In genomic region chr20:50776122-50776795, GRCh38 we compare ENCODE assay signal across 28 cellular contexts. TPM values are rescaled to one million over a fixed set of nuclear protein-coding genes. Genes with fewer than 3 reads are reported as not detected.
DNase-seq lines count a peak whose midpoint lies in the region; ATAC-seq, FAIRE-seq and TF ChIP-seq lines count a peak whose summit lies in the region.
"Had no signal": no experiment of that assay in that cellular context is flagged by ENCODE, and none has a peak within 500 bp of the region (broad histone marks: within the 10 kb centered on the region; RNA-seq: fewer than 3 reads in every experiment).

No MANE protein-coding gene starts in this region.

- H3K9me3 ChIP-seq in GM12878 (replicated peaks; ENCODE audit: control insufficient read depth, insufficient read depth, low read length), result no peaks in the 10 kb centered on the region
- H3K9me3 ChIP-seq in psoas muscle, result no peaks in the 10 kb centered on the region
- H3K9me3 ChIP-seq: lower lobe of right lung, pancreas, right atrium auricular region, SJCRH30 had no signal

- WGBS in GM12878 (ENCODE audit: insufficient coverage, insufficient replicate concordance, low lambda C conversion rate, missing lambda C conversion rate), result 39% methylated on average over 8 of the region's 8 CpGs
- 56 to 69% (median 64%) methylated on average over 8 of the region's 8 CpGs for WGBS in psoas muscle, 3 donors

- BruUV-seq in GM12878 (replicated peaks; lab: Mats Ljungman, UMichigan), result no TSS peak

- no peak overlapping the region for H3K27ac ChIP-seq in GM12878 (ENCODE audit: control insufficient read depth, insufficient read depth)
- no peak overlapping the region for H3K27ac ChIP-seq in psoas muscle
- H3K27ac ChIP-seq: KMS-11, lower lobe of right lung, pancreas, right atrium auricular region, SJCRH30 had no signal

- TF ChIP-seq RAD21 in GM12878 (IDR thresholded peaks at IDR 0.05; ENCODE audit: insufficient read depth, low read depth, low read length), result no peak

- TF ChIP-seq POLR2A in GM12878 (IDR thresholded peaks at IDR 0.05; ENCODE audit: low read depth, low read length), result no peak

- peak; percentile 13 for DNase-seq in NCI-H82 (lab: John Stamatoyannopoulos, UW)
- DNase-seq in NCI-H82 treated with DMSO at 0.1 percent for 48 hours (lab: John Stamatoyannopoulos, UW; ENCODE audit: unreplicated experiment), result no peak
- no peak for DNase-seq in GM12878 (ENCODE audit: low read depth, low spot score)
- peak; percentile 16 for DNase-seq in mesenteric fat pad (ENCODE audit: low spot score)
- DNase-seq in activated CD4-positive, alpha-beta memory T cell treated with anti-CD3 and anti-CD28 coated beads, Interleukin-2, amount 10 ng/mL, durations not matched to agents 7 days and 5 days, result no peak
- no peak for DNase-seq in psoas muscle
- DNase-seq: 8988T; activated CD4-positive, alpha-beta T cell treated with anti-CD3 and anti-CD28 coated beads, Interleukin-2, amount 50 U/mL, for 1 hour; activated naive CD4-positive, alpha-beta T cell treated with anti-CD3 and anti-CD28 coated beads, Interleukin-2, amount 50 U/mL, for 16 hours; AML-193; amygdala; CD8-positive, alpha-beta T cell; effector CD4-positive, alpha-beta T cell; glutamatergic neuron; MM.1S; natural killer cell; NCI-H446 treated with DMSO at 0.1 percent for 48 hours; SJCRH30; stimulated activated CD4-positive, alpha-beta T cell treated with anti-CD3 and anti-CD28 coated beads, Interleukin-2, amount 100 ng/mL, for 48 hours had no signal

- H3K27me3 ChIP-seq in GM12878 (replicated peaks in 1 of 2; ENCODE audit: control insufficient read depth in 2 of 2, insufficient read depth in 2 of 2, low read length in 1 of 2), result no peaks in the 10 kb centered on the region; a peak in 1 of 4 replicates
- H3K27me3 ChIP-seq in psoas muscle (ENCODE audit: insufficient read depth in 3 of 3, low read length in 2 of 3), result peaks cover 0 to 11% (median 0%) of the 10 kb centered on the region in 3 donors
- H3K27me3 ChIP-seq: pancreas, right atrium auricular region had no signal

- no peak overlapping the region for H3K4me2 ChIP-seq in GM12878 (ENCODE audit: control insufficient read depth, insufficient read depth)
- H3K4me2 ChIP-seq: KMS-11 had no signal

- no peaks in the 10 kb centered on the region for H3K79me2 ChIP-seq in GM12878 (ENCODE audit: control insufficient read depth, insufficient read depth, low read length)

- H3K9me3 Mint-ChIP-seq in activated CD4-positive, alpha-beta memory T cell treated with anti-CD3 and anti-CD28 coated beads, Interleukin-2, amount 10 ng/mL, durations not matched to agents 7 days and 5 days, result no peaks in the 10 kb centered on the region
- H3K9me3 Mint-ChIP-seq: activated T-helper 1 cell treated with anti-CD3 and anti-CD28 coated beads, Interleukin-12 subunit alpha, Interleukin-12 subunit beta, Interleukin-2, Interleukin-4 antibody, amounts not matched to agents 30 ng/mL and 10 ng/mL and 1 ng/mL, durations not matched to agents 14 hours and 24 hours and 36 hours; CD8-positive, alpha-beta T cell; natural killer cell had no signal

- H3K4me1 ChIP-seq in GM12878 (ENCODE audit: control insufficient read depth, insufficient read depth, low read length), result no peaks in the 10 kb centered on the region
- no peaks in the 10 kb centered on the region for H3K4me1 ChIP-seq in psoas muscle
- H3K4me1 ChIP-seq: lower lobe of right lung, pancreas, right atrium auricular region, SJCRH30 had no signal

- no peak overlapping the region for H3K4me3 ChIP-seq in GM12878
- H3K4me3 ChIP-seq in psoas muscle, result no peak overlapping the region
- H3K4me3 ChIP-seq: lower lobe of right lung, pancreas, right atrium auricular region, SJCRH30 had no signal

- no peak overlapping the region for H3K4me3 Mint-ChIP-seq in activated CD4-positive, alpha-beta memory T cell treated with anti-CD3 and anti-CD28 coated beads, Interleukin-2, amount 10 ng/mL, durations not matched to agents 7 days and 5 days
- H3K4me3 Mint-ChIP-seq: activated T-helper 1 cell treated with anti-CD3 and anti-CD28 coated beads, Interleukin-12 subunit alpha, Interleukin-12 subunit beta, Interleukin-2, Interleukin-4 antibody, amounts not matched to agents 30 ng/mL and 10 ng/mL and 1 ng/mL, durations not matched to agents 14 hours and 24 hours and 36 hours; CD8-positive, alpha-beta T cell; natural killer cell had no signal

- POLR2A ChIA-PET in GM12878 (lab: Charles Lee), result no interaction called here
- POLR2A ChIA-PET in activated CD4-positive, alpha-beta memory T cell treated with anti-CD3 and anti-CD28 coated beads, Interleukin-2, amount 10 ng/mL, durations not matched to agents 7 days and 5 days (lab: Charles Lee), result no interaction called here

- TF ChIP-seq CTCF in GM12878 (IDR thresholded peaks at IDR 0.05 in 2 of 3, conservative IDR thresholded peaks at IDR 0.05 in 1 of 3; ENCODE audit: control insufficient read depth in 2 of 3, extremely low read depth in 1 of 3, insufficient read depth in 1 of 3, low read depth in 3 of 3, low read length in 3 of 3) (no peak), psoas muscle (IDR thresholded peaks at IDR 0.05) (no peak)

- no peak for FAIRE-seq in GM12878 (lab: Jason Lieb, UNC)
- FAIRE-seq: H54, keratinocyte had no signal

- H3K27ac Mint-ChIP-seq in activated CD4-positive, alpha-beta memory T cell treated with anti-CD3 and anti-CD28 coated beads, Interleukin-2, amount 10 ng/mL, durations not matched to agents 7 days and 5 days, result no peak overlapping the region
- H3K27ac Mint-ChIP-seq: activated T-helper 1 cell treated with anti-CD3 and anti-CD28 coated beads, Interleukin-12 subunit alpha, Interleukin-12 subunit beta, Interleukin-2, Interleukin-4 antibody, amounts not matched to agents 30 ng/mL and 10 ng/mL and 1 ng/mL, durations not matched to agents 14 hours and 24 hours and 36 hours; CD8-positive, alpha-beta T cell; natural killer cell had no signal

- peaks cover 3% of the 10 kb centered on the region for H3K4me1 Mint-ChIP-seq in activated CD4-positive, alpha-beta memory T cell treated with anti-CD3 and anti-CD28 coated beads, Interleukin-2, amount 10 ng/mL, durations not matched to agents 7 days and 5 days
- H3K4me1 Mint-ChIP-seq: natural killer cell had no signal

- SMC1A ChIA-PET in GM12878 (lab: Charles Lee; ENCODE audit: uncharacterized antibody, unreplicated experiment), result no interaction called here

- intact Hi-C loops in GM12878 (cut with micrococcal nuclease; ENCODE audit: unreplicated experiment), result no loop called here
- intact Hi-C loops in psoas muscle (cut with DNase I), result no loop called here

- peaks cover 12% of the 10 kb centered on the region for H3K27me3 Mint-ChIP-seq in activated CD4-positive, alpha-beta memory T cell treated with anti-CD3 and anti-CD28 coated beads, Interleukin-2, amount 10 ng/mL, durations not matched to agents 7 days and 5 days

- H3K36me3 Mint-ChIP-seq in activated CD4-positive, alpha-beta memory T cell treated with anti-CD3 and anti-CD28 coated beads, Interleukin-2, amount 10 ng/mL, durations not matched to agents 7 days and 5 days (ENCODE audit: low read depth), result no peaks in the 10 kb centered on the region
- H3K36me3 Mint-ChIP-seq: CD8-positive, alpha-beta T cell; natural killer cell had no signal

- CTCF ChIA-PET in GM12878 (lab: Yijun Ruan, JAX), result no interaction called here
- CTCF ChIA-PET in activated CD4-positive, alpha-beta memory T cell treated with anti-CD3 and anti-CD28 coated beads, Interleukin-2, amount 10 ng/mL, durations not matched to agents 7 days and 5 days (lab: Charles Lee), result interaction anchor here (0.6 to 1.4 kb wide), 3 partner anchors 18 to 44 kb away, joined by 4 to 6 read pairs (median 4); partner anchors contain the start of gene BCAS4

- no peak for ATAC-seq in GM12878
- ATAC-seq in GM19452 (IDR thresholded peaks at IDR 0.05; ENCODE audit: unreplicated experiment), result no peak
- no peak for ATAC-seq in psoas muscle
- no peak for ATAC-seq in GM19463 (IDR thresholded peaks at IDR 0.05; ENCODE audit: unreplicated experiment)
- ATAC-seq: CD8-positive, alpha-beta T cell; lower lobe of right lung; natural killer cell; pancreas had no signal

- no peak overlapping the region for H3K9ac ChIP-seq in GM12878 (ENCODE audit: control insufficient read depth, insufficient read depth, low read length)
- H3K9ac ChIP-seq: KMS-11 had no signal

- RAD21 ChIA-PET in GM12878 (lab: Charles Lee; ENCODE audit: unreplicated experiment), result interaction anchor here (0.6 to 1.3 kb wide), 2 partner anchors 18 to 745 kb away, joined by 3 read pairs; no protein-coding TSS in a partner anchor

- H2AFZ ChIP-seq in GM12878 (ENCODE audit: control insufficient read depth, low read depth, low read length), result no peak overlapping the region

- H3K36me3 ChIP-seq in GM12878 (ENCODE audit: control insufficient read depth in 2 of 2, insufficient read depth in 2 of 2, low read length in 1 of 2) (no peaks in the 10 kb centered on the region), psoas muscle (ENCODE audit: insufficient read depth in 1 of 2, low read depth in 1 of 2) (no peaks in the 10 kb centered on the region)
- H3K36me3 ChIP-seq: lower lobe of right lung, pancreas, right atrium auricular region, SJCRH30 had no signal

- H4K20me1 ChIP-seq in GM12878 (ENCODE audit: control insufficient read depth, insufficient read depth), result no peaks in the 10 kb centered on the region

- no peak for TF ChIP-seq EP300 in GM12878 (IDR thresholded peaks at IDR 0.05; ENCODE audit: borderline replicate concordance in 1 of 2, control insufficient read depth in 1 of 2, low read depth in 2 of 2, low read length in 2 of 2)

- in situ Hi-C loops in GM12878 (cut with MboI), result no loop called here

RNA-seq across cellular contexts. Expression of gene BCAS4, which starts 18.6 kb away (rescaled TPM):
- 33.2 and 41.2 TPM in 2 replicates for total RNA-seq in GM12878 (2013; cell fraction: nucleolus; rRNA removed)
- 196 and 212 TPM in 2 replicates for total RNA-seq in GM12878 (2014; rRNA removed)
- total RNA-seq in GM12878 (2014; rRNA removed; fragmentation: Illumina TruSeq; extraction: Trizol), result 30.7 and 40.4 TPM in 2 replicates
- total RNA-seq in GM12878 (2021), result 84.3 and 90.1 TPM in 2 replicates
- 197 TPM for polyA plus RNA-seq in GM12878 (2011; ENCODE audit: low read depth)
- 21.8 and 31.5 TPM in 2 replicates for polyA plus RNA-seq in GM12878 (2011; rRNA removed)
- polyA plus RNA-seq in GM12878 (2011; cell fraction: cytosol; rRNA removed), result 28.9 and 69.9 TPM in 2 replicates
- 43.0 and 45.6 TPM in 2 replicates for polyA plus RNA-seq in GM12878 (2011; cell fraction: nucleus; rRNA removed)
- 87.8 and 101 TPM in 2 replicates for polyA plus RNA-seq in GM12878 (2012)
- polyA plus RNA-seq in GM12878 (2014; fragmentation: Illumina TruSeq; extraction: Trizol), result 19.5 and 30.1 TPM in 2 replicates
- polyA plus RNA-seq in GM12878 (2014; fragmentation: Nextera tagmentation; extraction: Ambion mirVana), result 10 to 100 TPM; 14.8 to 34.2 TPM
- 214 and 266 TPM in 2 replicates for polyA plus RNA-seq in GM12878 (2014; rRNA removed)
- 100 to 1,000 TPM; 127 to 132 TPM for polyA plus RNA-seq in GM12878 (2016; fragmentation: Nextera tagmentation; extraction: Ambion mirVana)
- polyA minus RNA-seq in GM12878 (2011; rRNA and poly(A)+ RNA removed), result 13.5 and 16.0 TPM in 2 replicates
- polyA minus RNA-seq in GM12878 (2011; cell fraction: cytosol; rRNA and poly(A)+ RNA removed), result 5.9 and 7.5 TPM in 2 replicates
- 13.7 and 22.7 TPM in 2 replicates for polyA minus RNA-seq in GM12878 (2011; cell fraction: nucleus; rRNA and poly(A)+ RNA removed)
- total RNA-seq in mesenteric fat pad, result 1.1 TPM
- total RNA-seq in activated CD4-positive, alpha-beta memory T cell treated with anti-CD3 and anti-CD28 coated beads, Interleukin-2, amount 10 ng/mL, durations not matched to agents 7 days and 5 days, result 1 to 10 TPM; 6.3 to 6.6 TPM
- 1 to 10 TPM in 2 of 4 donors, under 1 TPM in 2; 0.24 to 1.9 (median 1.1) TPM for total RNA-seq in psoas muscle
- polyA plus RNA-seq in psoas muscle, result under 1 TPM; 0.28 to 0.38 (median 0.31) TPM

RNA-seq across cellular contexts. Expression of gene PARD6B, which starts 44.9 kb away (rescaled TPM):
- 5.4 and 5.5 TPM in 2 replicates for total RNA-seq in GM12878 (2013; cell fraction: nucleolus; rRNA removed)
- total RNA-seq in GM12878 (2014; rRNA removed), result 2.1 and 2.6 TPM in 2 replicates
- total RNA-seq in GM12878 (2014; rRNA removed; fragmentation: Illumina TruSeq; extraction: Trizol), result 3.0 and 3.1 TPM in 2 replicates
- 4.3 and 4.7 TPM in 2 replicates for total RNA-seq in GM12878 (2021)
- polyA plus RNA-seq in GM12878 (2011; ENCODE audit: low read depth), result 0.54 TPM
- polyA plus RNA-seq in GM12878 (2011; rRNA removed), result 1.3 and 2.6 TPM in 2 replicates
- polyA plus RNA-seq in GM12878 (2011; cell fraction: cytosol; rRNA removed), result 0.57 and 0.67 TPM in 2 replicates
- polyA plus RNA-seq in GM12878 (2011; cell fraction: nucleus; rRNA removed), result 0.55 and 0.63 TPM in 2 replicates
- polyA plus RNA-seq in GM12878 (2012), result 0.60 and 0.88 TPM in 2 replicates
- 0.65 and 1.1 TPM in 2 replicates for polyA plus RNA-seq in GM12878 (2014; fragmentation: Illumina TruSeq; extraction: Trizol)
- polyA plus RNA-seq in GM12878 (2014; fragmentation: Nextera tagmentation; extraction: Ambion mirVana), result 1 to 10 TPM in 1 of 2 experiments, under 1 TPM in 1; 0.57 to 1.9 TPM
- polyA plus RNA-seq in GM12878 (2014; rRNA removed), result 0.85 and 0.86 TPM in 2 replicates
- 1 to 10 TPM; 2.5 to 3.0 TPM for polyA plus RNA-seq in GM12878 (2016; fragmentation: Nextera tagmentation; extraction: Ambion mirVana)
- polyA minus RNA-seq in GM12878 (2011; rRNA and poly(A)+ RNA removed), result 1.2 and 1.8 TPM in 2 replicates
- 1.2 and 1.6 TPM in 2 replicates for polyA minus RNA-seq in GM12878 (2011; cell fraction: cytosol; rRNA and poly(A)+ RNA removed)
- polyA minus RNA-seq in GM12878 (2011; cell fraction: nucleus; rRNA and poly(A)+ RNA removed), result 0.73 and 1.1 TPM in 2 replicates
- 2.0 TPM for total RNA-seq in mesenteric fat pad
- total RNA-seq in activated CD4-positive, alpha-beta memory T cell treated with anti-CD3 and anti-CD28 coated beads, Interleukin-2, amount 10 ng/mL, durations not matched to agents 7 days and 5 days, result 1 to 10 TPM; 4.3 to 6.2 TPM
- total RNA-seq in psoas muscle, result 1 to 10 TPM in 3 of 4 donors, under 1 TPM in 1; 0.64 to 5.0 (median 1.8) TPM
- under 1 TPM; 0.27 to 0.97 (median 0.44) TPM for polyA plus RNA-seq in psoas muscle

Comparison
In these comparisons a context has a peak if more than half of its experiments do, and no peak if none do; other contexts are left out.
1. DNase-seq: peak in NCI-H82 (single experiment) and mesenteric fat pad (single experiment); none in NCI-H82 treated with DMSO at 0.1 percent for 48 hours (single experiment), GM12878 (single experiment), activated CD4-positive, alpha-beta memory T cell treated with anti-CD3 and anti-CD28 coated beads, Interleukin-2, amount 10 ng/mL, durations not matched to agents 7 days and 5 days (single experiment) and psoas muscle (0 of 2).
2. RNA of gene BCAS4, which starts 18.6 kb away (total RNA-seq): 30.7 to 212 TPM in GM12878; 6.3 to 6.6 TPM in activated CD4-positive, alpha-beta memory T cell treated with anti-CD3 and anti-CD28 coated beads, Interleukin-2, amount 10 ng/mL, durations not matched to agents 7 days and 5 days, 0.24 to 1.9 TPM in psoas muscle and 1.1 TPM in mesenteric fat pad (single experiment); every median in the first group is over 4 times any median in the second.